In genomic region chr1:78141522-78142231, GRCh38 we compare ENCODE assay signal across 20 cellular contexts.
DNase-seq lines count a peak whose midpoint lies in the region; ATAC-seq and TF ChIP-seq lines count a peak whose summit lies in the region.
"Had no signal": no experiment of that assay in that cellular context is flagged by ENCODE, and none has a peak within 500 bp of the region (broad histone marks: within the 10 kb centered on the region; RNA-seq: fewer than 3 reads in every experiment).

No MANE protein-coding gene starts in this region.

- peaks cover 7% of the 10 kb centered on the region for H3K4me1 Mint-ChIP-seq in T-helper 17 cell

- no peak overlapping the region for H3K4me3 Mint-ChIP-seq in T-helper 17 cell
- H3K4me3 Mint-ChIP-seq: activated naive CD8-positive, alpha-beta T cell treated with anti-CD3 and anti-CD28 coated beads, Interleukin-2, amount 10 ng/mL, durations not matched to agents 7 days and 5 days had no signal

- 76% methylated on average over 3 of the region's 3 CpGs for WGBS in hepatocyte (ENCODE audit: low lambda C conversion rate, missing lambda C conversion rate)
- 90% methylated on average over 3 of the region's 3 CpGs for WGBS in thyroid gland, 2 donors

- H3K9me3 ChIP-seq in hepatocyte (ENCODE audit: low read depth): no peaks in the 10 kb centered on the region
- H3K9me3 ChIP-seq in gastrocnemius medialis: no peaks in the 10 kb centered on the region
- H3K9me3 ChIP-seq in T-helper 17 cell (ENCODE audit: control insufficient read depth, low read length, poor library complexity, severe bottlenecking): no peaks in the 10 kb centered on the region
- no peaks in the 10 kb centered on the region for H3K9me3 ChIP-seq in thyroid gland
- H3K9me3 ChIP-seq: sigmoid colon, testis had no signal

- no peaks in the 10 kb centered on the region for H3K9me2 ChIP-seq in hepatocyte (replicated peaks; ENCODE audit: insufficient read depth)

- H3K36me3 ChIP-seq in hepatocyte (replicated peaks; ENCODE audit: insufficient read depth, low read depth): no peaks in the 10 kb centered on the region
- no peaks in the 10 kb centered on the region for H3K36me3 ChIP-seq in gastrocnemius medialis
- no peaks in the 10 kb centered on the region for H3K36me3 ChIP-seq in thyroid gland
- H3K36me3 ChIP-seq: cardiac muscle cell, sigmoid colon had no signal

- no peak overlapping the region for H2AFZ ChIP-seq in hepatocyte

- TF ChIP-seq POLR2A in gastrocnemius medialis (IDR thresholded peaks at IDR 0.05) (no peak), thyroid gland (IDR thresholded peaks at IDR 0.05) (no peak)

- H3K4me3 ChIP-seq in hepatocyte: no peak overlapping the region
- H3K4me3 ChIP-seq in gastrocnemius medialis: no peak overlapping the region
- no peak overlapping the region for H3K4me3 ChIP-seq in thyroid gland (replicated peaks in 1 of 3)
- H3K4me3 ChIP-seq: cardiac muscle cell, dorsolateral prefrontal cortex, sigmoid colon, testis had no signal

- peaks cover 6% of the 10 kb centered on the region for H3K36me3 Mint-ChIP-seq in T-helper 17 cell (ENCODE audit: low read depth)
- H3K36me3 Mint-ChIP-seq: activated naive CD8-positive, alpha-beta T cell treated with anti-CD3 and anti-CD28 coated beads, Interleukin-2, amount 10 ng/mL, durations not matched to agents 7 days and 5 days; CD8-positive, alpha-beta memory T cell had no signal

- no peaks in the 10 kb centered on the region for H3K4me1 ChIP-seq in hepatocyte (ENCODE audit: insufficient read depth)
- H3K4me1 ChIP-seq in gastrocnemius medialis: no peaks in the 10 kb centered on the region
- no peaks in the 10 kb centered on the region for H3K4me1 ChIP-seq in thyroid gland
- H3K4me1 ChIP-seq: sigmoid colon, testis had no signal

- in situ Hi-C loops in GM13976 (cut with MboI; ENCODE audit: low sequenced_read_pairs, unreplicated experiment) (no loop called here), gastrocnemius medialis (cut with MboI; ENCODE audit: low sequenced_read_pairs in 4 of 4) (loop anchor here in 2 of 4 donors (10.0 to 25.0 kb wide), 2 partner anchors 521 to 533 kb away; no protein-coding TSS in a partner anchor)

- no peaks in the 10 kb centered on the region for H3K27me3 ChIP-seq in hepatocyte
- H3K27me3 ChIP-seq in gastrocnemius medialis: no peaks in the 10 kb centered on the region
- no peaks in the 10 kb centered on the region for H3K27me3 ChIP-seq in thyroid gland
- H3K27me3 ChIP-seq: cardiac muscle cell, sigmoid colon, testis had no signal

- peak; percentile 47 for ATAC-seq in GM21528 (IDR thresholded peaks at IDR 0.05; ENCODE audit: low FRiP score, unreplicated experiment)
- peak; percentile 43 for ATAC-seq in HG03103 (IDR thresholded peaks at IDR 0.05; ENCODE audit: low read depth, unreplicated experiment)
- no peak for ATAC-seq in gastrocnemius medialis
- no peak for ATAC-seq in T-helper 17 cell
- ATAC-seq: left ventricle myocardium superior, Right ventricle myocardium inferior had no signal

- intact Hi-C loops in gastrocnemius medialis (cut with DNase I; ENCODE audit: low total_unique reads): no loop called here
- intact Hi-C loops in thyroid gland (cut with DNase I): loop anchor here (5.0 kb wide), 1 partner anchor 466 kb away; no protein-coding TSS in a partner anchor

- no peak overlapping the region for H3K27ac Mint-ChIP-seq in T-helper 17 cell
- H3K27ac Mint-ChIP-seq: activated naive CD8-positive, alpha-beta T cell treated with anti-CD3 and anti-CD28 coated beads, Interleukin-2, amount 10 ng/mL, durations not matched to agents 7 days and 5 days had no signal

- H3K79me2 ChIP-seq in hepatocyte: no peaks in the 10 kb centered on the region

- TF ChIP-seq CTCF in GM13976 (IDR thresholded peaks at IDR 0.05; ENCODE audit: borderline replicate concordance, control extremely low read depth, extremely low read depth, insufficient read depth, missing control alignments) (no peak), hepatocyte (IDR thresholded peaks at IDR 0.05; ENCODE audit: poor library complexity) (no peak), gastrocnemius medialis (IDR thresholded peaks at IDR 0.05 in 4 of 5, conservative IDR thresholded peaks at IDR 0.05 in 1 of 5) (no peak), thyroid gland (IDR thresholded peaks at IDR 0.05) (no peak)

- H3K4me2 ChIP-seq in hepatocyte: peak overlapping the region; percentile 30

- no peaks in the 10 kb centered on the region for H4K20me1 ChIP-seq in hepatocyte (ENCODE audit: insufficient read depth, poor library complexity, severe bottlenecking)

- peaks cover under 1% of the 10 kb centered on the region for H3K27me3 Mint-ChIP-seq in T-helper 17 cell
- H3K27me3 Mint-ChIP-seq: activated naive CD8-positive, alpha-beta T cell treated with anti-CD3 and anti-CD28 coated beads, Interleukin-2, amount 10 ng/mL, durations not matched to agents 7 days and 5 days had no signal

- H3K27ac ChIP-seq in hepatocyte (peak overlapping the region; percentile 76), gastrocnemius medialis (no peak overlapping the region), thyroid gland (no peak overlapping the region)
- H3K27ac ChIP-seq: cardiac muscle cell, dorsolateral prefrontal cortex, sigmoid colon, testis had no signal

- DNase-seq in GM13976 (ENCODE audit: low spot score) (peak; percentile 19), hepatocyte (ENCODE audit: low spot score) (peak; percentile 62), HCEC 1CT (no peak), gastrocnemius medialis (no peak), T-helper 17 cell (no peak), thyroid gland (no peak)
- DNase-seq: activated CD4-positive, alpha-beta T cell treated with anti-CD3 and anti-CD28 coated beads, Interleukin-2, amount 50 U/mL, for 48 hours; activated naive CD8-positive, alpha-beta T cell treated with anti-CD3 and anti-CD28 coated beads, Interleukin-2, amount 10 ng/mL, durations not matched to agents 7 days and 5 days; activated T-cell treated with anti-CD3 and anti-CD28 coated beads, Interleukin-2, amount 50 U/mL, for 1 hour; CD8-positive, alpha-beta memory T cell; dorsolateral prefrontal cortex; left ventricle myocardium superior; NCI-H1694 treated with DMSO at 0.1 percent for 48 hours; NCI-H446; sigmoid colon; testis had no signal

Comparison
In these comparisons a context has a peak if more than half of its experiments do, and no peak if none do; other contexts are left out.
1. DNase-seq: peak in GM13976 (single experiment) and hepatocyte (single experiment); none in HCEC 1CT (single experiment), gastrocnemius medialis (0 of 2), T-helper 17 cell (0 of 3) and thyroid gland (0 of 2).
2. ATAC-seq: peak in GM21528 (single experiment) and HG03103 (single experiment); none in gastrocnemius medialis (0 of 2) and T-helper 17 cell (single experiment).